Comparison of ENCODE assay signal across 9 cellular contexts in genomic region chr1:112698366-112699310, GRCh38. TPM values are rescaled to one million over a fixed set of nuclear protein-coding genes. Genes with fewer than 3 reads are reported as not detected.
DNase-seq lines count a peak whose midpoint lies in the region; ATAC-seq, FAIRE-seq and TF ChIP-seq lines count a peak whose summit lies in the region.
"Had no signal": no experiment of that assay in that cellular context is flagged by ENCODE, and none has a peak within 500 bp of the region (broad histone marks: within the 10 kb centered on the region; RNA-seq: fewer than 3 reads in every experiment).

No MANE protein-coding gene starts in this region.

- no peaks in the 10 kb centered on the region for H3K9me3 Mint-ChIP-seq in nephron progenitor cell

- TF ChIP-seq POLR2A in right lobe of liver (IDR thresholded peaks at IDR 0.05): no peak
- no peak for TF ChIP-seq POLR2A in vagina (IDR thresholded peaks at IDR 0.05)

- TF ChIP-seq CTCF in VCaP (conservative IDR thresholded peaks at IDR 0.05) (no peak), right lobe of liver (IDR thresholded peaks at IDR 0.05) (no peak), vagina (IDR thresholded peaks at IDR 0.05) (no peak), nephron progenitor cell (IDR thresholded peaks at IDR 0.05) (no peak)

- H3K27me3 ChIP-seq in right lobe of liver (no peaks in the 10 kb centered on the region), vagina (no peaks in the 10 kb centered on the region)

- intact Hi-C loops in Right ventricle myocardium superior (cut with DNase I) (no loop called here), Right ventricle myocardium inferior (cut with DNase I) (no loop called here), right lobe of liver (cut with DNase I) (loop anchor here in 1 of 2 donors (10.0 kb wide), 1 partner anchor 314 kb away; no protein-coding TSS in a partner anchor), vagina (cut with DNase I) (no loop called here)

- no peak overlapping the region for H3K27ac Mint-ChIP-seq in nephron progenitor cell

- H3K4me1 ChIP-seq in right lobe of liver (peaks cover 4 to 44% (median 28%) of the 10 kb centered on the region in 4 donors), vagina (peaks cover 58% of the 10 kb centered on the region)

- H3K4me3 Mint-ChIP-seq in nephron progenitor cell: no peak overlapping the region

- DNase-seq in Right ventricle myocardium superior (peak; percentile 66), Right ventricle myocardium inferior (ENCODE audit: missing footprints) (no peak), right lobe of liver (peak; percentile 80 to 88 (median 83)), vagina (ENCODE audit: extremely low spot score in 2 of 2) (peak in 1 of 2 donors; percentile 87), occipital lobe (lab: John Stamatoyannopoulos, UW) (no peak), urothelium cell line (ENCODE audit: low spot score) (no peak), nephron progenitor cell (no peak)
- DNase-seq: activated CD4-positive, alpha-beta T cell treated with anti-CD3 and anti-CD28 coated beads, Interleukin-2, amount 50 U/mL, for 48 hours had no signal

- H3K9me3 ChIP-seq in right lobe of liver (no peaks in the 10 kb centered on the region), vagina (no peaks in the 10 kb centered on the region)

- WGBS in right lobe of liver (ENCODE audit: insufficient coverage, low coverage, low lambda C conversion rate, missing lambda C conversion rate): 47% methylated on average over 9 of the region's 17 CpGs

- peaks cover 59% of the 10 kb centered on the region for H3K4me1 Mint-ChIP-seq in nephron progenitor cell

- H3K27ac ChIP-seq in VCaP (peak overlapping the region; percentile 66), right lobe of liver (peak overlapping the region; percentile 81 to 83 (median 83)), vagina (peak overlapping the region; percentile 99)

- no peak for FAIRE-seq in urothelium cell line (lab: Jason Lieb, UNC)

- H3K4me3 ChIP-seq in right lobe of liver (peak overlapping the region in 1 of 3 donors; percentile 8), vagina (no peak overlapping the region)

- peak; percentile 3 for ATAC-seq in Right ventricle myocardium superior (ENCODE audit: poor library complexity)
- ATAC-seq in Right ventricle myocardium inferior: no peak
- peak; percentile 65 to 83 (median 76) for ATAC-seq in right lobe of liver

- peaks cover 54% of the 10 kb centered on the region for H3K36me3 Mint-ChIP-seq in nephron progenitor cell (ENCODE audit: low read depth)

- peaks cover 4% of the 10 kb centered on the region for H3K27me3 Mint-ChIP-seq in nephron progenitor cell (ENCODE audit: low read depth, poor library complexity)

- H3K36me3 ChIP-seq in right lobe of liver (peaks cover 0 to 27% (median 3%) of the 10 kb centered on the region in 4 donors), vagina (peaks cover 0 to 42% of the 10 kb centered on the region in 2 donors)

RNA-seq across cellular contexts. Expression of gene RHOC, which starts 8.3 kb away (rescaled TPM):
- total RNA-seq in Right ventricle myocardium superior (98.2 TPM), Right ventricle myocardium inferior (118 TPM), right lobe of liver (100 to 1,000 TPM in 3 of 6 experiments, 10 to 100 TPM in 3; 47.9 to 207 (median 107) TPM), vagina (251 TPM), occipital lobe (37.6 TPM)

RNA-seq across cellular contexts. Expression of gene PPM1J, which starts 16.5 kb away (rescaled TPM):
- total RNA-seq in Right ventricle myocardium superior (4.7 TPM), Right ventricle myocardium inferior (5.3 TPM), right lobe of liver (1 to 10 TPM in 1 of 6 experiments, under 1 TPM in 5; 0.15 to 1.2 (median 0.40) TPM), vagina (7.9 TPM), occipital lobe (4.4 TPM)

RNA-seq across cellular contexts. Expression of gene MOV10, which starts 24.2 kb away (rescaled TPM):
- 10.4 TPM for total RNA-seq in Right ventricle myocardium superior
- 16.1 TPM for total RNA-seq in Right ventricle myocardium inferior
- 10 to 100 TPM; 32.3 to 55.8 (median 46.2) TPM for total RNA-seq in right lobe of liver
- total RNA-seq in vagina: 53.0 TPM
- total RNA-seq in occipital lobe: 3.7 TPM

Comparison
In these comparisons a context has a peak if more than half of its experiments do, and no peak if none do; other contexts are left out.
1. DNase-seq: peak in Right ventricle myocardium superior (single experiment) and right lobe of liver (3 of 3); none in Right ventricle myocardium inferior (single experiment), occipital lobe (single experiment), urothelium cell line (single experiment) and nephron progenitor cell (single experiment).
2. Peak in every context shown above with its lines, with median percentiles within 50 percentile points of each other: H3K27ac ChIP-seq.